In the genomic region with DNA sequence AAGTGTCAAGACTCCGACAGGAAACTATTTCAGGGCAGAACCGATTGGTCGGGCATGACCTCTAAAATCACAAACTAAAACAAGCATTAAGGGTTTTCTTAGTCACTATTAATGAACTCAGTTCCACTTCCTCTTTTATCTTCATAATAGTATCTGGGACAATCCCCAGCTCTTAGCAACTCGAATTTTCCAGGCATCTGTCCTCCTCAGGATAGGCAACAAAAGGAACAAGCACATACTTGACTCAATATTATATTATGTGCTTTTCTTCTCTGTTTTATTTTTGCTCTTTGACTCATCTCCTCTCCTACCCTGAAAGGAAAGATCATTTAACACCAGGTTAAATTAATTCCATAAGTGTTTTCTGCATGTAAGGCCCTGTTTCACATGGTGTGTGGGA, we compare ENCODE assay signal across 1 cellular context.
TF ChIP-seq lines count a peak whose summit lies in the region.

No MANE protein-coding gene starts in this region.

TF ChIP-seq in GM12878, 131 proteins besides CTCF, POLR2A, EP300 and RAD21 (continued from another document and continues in another):
- TF ChIP-seq, protein P1, sequence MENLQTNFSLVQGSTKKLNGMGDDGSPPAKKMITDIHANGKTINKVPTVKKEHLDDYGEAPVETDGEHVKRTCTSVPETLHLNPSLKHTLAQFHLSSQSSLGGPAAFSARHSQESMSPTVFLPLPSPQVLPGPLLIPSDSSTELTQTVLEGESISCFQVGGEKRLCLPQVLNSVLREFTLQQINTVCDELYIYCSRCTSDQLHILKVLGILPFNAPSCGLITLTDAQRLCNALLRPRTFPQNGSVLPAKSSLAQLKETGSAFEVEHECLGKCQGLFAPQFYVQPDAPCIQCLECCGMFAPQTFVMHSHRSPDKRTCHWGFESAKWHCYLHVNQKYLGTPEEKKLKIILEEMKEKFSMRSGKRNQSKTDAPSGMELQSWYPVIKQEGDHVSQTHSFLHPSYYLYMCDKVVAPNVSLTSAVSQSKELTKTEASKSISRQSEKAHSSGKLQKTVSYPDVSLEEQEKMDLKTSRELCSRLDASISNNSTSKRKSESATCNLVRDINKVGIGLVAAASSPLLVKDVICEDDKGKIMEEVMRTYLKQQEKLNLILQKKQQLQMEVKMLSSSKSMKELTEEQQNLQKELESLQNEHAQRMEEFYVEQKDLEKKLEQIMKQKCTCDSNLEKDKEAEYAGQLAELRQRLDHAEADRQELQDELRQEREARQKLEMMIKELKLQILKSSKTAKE (IDR thresholded peaks at IDR 0.05; ENCODE audit: low read depth, poor library complexity, severe bottlenecking): no peak
- TF ChIP-seq, protein P2, sequence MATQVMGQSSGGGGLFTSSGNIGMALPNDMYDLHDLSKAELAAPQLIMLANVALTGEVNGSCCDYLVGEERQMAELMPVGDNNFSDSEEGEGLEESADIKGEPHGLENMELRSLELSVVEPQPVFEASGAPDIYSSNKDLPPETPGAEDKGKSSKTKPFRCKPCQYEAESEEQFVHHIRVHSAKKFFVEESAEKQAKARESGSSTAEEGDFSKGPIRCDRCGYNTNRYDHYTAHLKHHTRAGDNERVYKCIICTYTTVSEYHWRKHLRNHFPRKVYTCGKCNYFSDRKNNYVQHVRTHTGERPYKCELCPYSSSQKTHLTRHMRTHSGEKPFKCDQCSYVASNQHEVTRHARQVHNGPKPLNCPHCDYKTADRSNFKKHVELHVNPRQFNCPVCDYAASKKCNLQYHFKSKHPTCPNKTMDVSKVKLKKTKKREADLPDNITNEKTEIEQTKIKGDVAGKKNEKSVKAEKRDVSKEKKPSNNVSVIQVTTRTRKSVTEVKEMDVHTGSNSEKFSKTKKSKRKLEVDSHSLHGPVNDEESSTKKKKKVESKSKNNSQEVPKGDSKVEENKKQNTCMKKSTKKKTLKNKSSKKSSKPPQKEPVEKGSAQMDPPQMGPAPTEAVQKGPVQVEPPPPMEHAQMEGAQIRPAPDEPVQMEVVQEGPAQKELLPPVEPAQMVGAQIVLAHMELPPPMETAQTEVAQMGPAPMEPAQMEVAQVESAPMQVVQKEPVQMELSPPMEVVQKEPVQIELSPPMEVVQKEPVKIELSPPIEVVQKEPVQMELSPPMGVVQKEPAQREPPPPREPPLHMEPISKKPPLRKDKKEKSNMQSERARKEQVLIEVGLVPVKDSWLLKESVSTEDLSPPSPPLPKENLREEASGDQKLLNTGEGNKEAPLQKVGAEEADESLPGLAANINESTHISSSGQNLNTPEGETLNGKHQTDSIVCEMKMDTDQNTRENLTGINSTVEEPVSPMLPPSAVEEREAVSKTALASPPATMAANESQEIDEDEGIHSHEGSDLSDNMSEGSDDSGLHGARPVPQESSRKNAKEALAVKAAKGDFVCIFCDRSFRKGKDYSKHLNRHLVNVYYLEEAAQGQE (IDR thresholded peaks at IDR 0.05; ENCODE audit: low read depth, low read length): no peak
- TF ChIP-seq SMAD1 (IDR thresholded peaks at IDR 0.05; ENCODE audit: low read depth, partially characterized antibody) (no peak), CBX5 (IDR thresholded peaks at IDR 0.05; ENCODE audit: low read depth) (no peak), MEF2B (IDR thresholded peaks at IDR 0.05; ENCODE audit: partially characterized antibody, poor library complexity, severe bottlenecking) (peak; percentile 34), SMARCA5 (IDR thresholded peaks at IDR 0.05) (no peak), RBBP5 (conservative IDR thresholded peaks at IDR 0.05) (no peak), TCF12 (IDR thresholded peaks at IDR 0.05; ENCODE audit: low read depth, low read length) (no peak), TBL1XR1 (IDR thresholded peaks at IDR 0.05; ENCODE audit: low read depth, low read length) (0 out of 2 replicates have a peak, but pooled peaks have one; percentile 35), CHD4 (IDR thresholded peaks at IDR 0.05) (no peak), ZNF217 (IDR thresholded peaks at IDR 0.05) (no peak), TARDBP (IDR thresholded peaks at IDR 0.05; ENCODE audit: borderline replicate concordance) (no peak), POLR2AphosphoS5 (IDR thresholded peaks at IDR 0.05; ENCODE audit: low read length) (no peak), RAD51 (IDR thresholded peaks at IDR 0.05) (no peak), CHD2 (IDR thresholded peaks at IDR 0.05; ENCODE audit: borderline replicate concordance, low read depth, low read length) (no peak), IRF4 (IDR thresholded peaks at IDR 0.05; ENCODE audit: low read depth, low read length) (peak; percentile 70; the same call in 1 of the 2 replicates), KAT2A (conservative IDR thresholded peaks at IDR 0.05; ENCODE audit: control insufficient read depth, low read depth, low read length) (no peak), ETV6 (conservative IDR thresholded peaks at IDR 0.05 in 1 of 2, IDR thresholded peaks at IDR 0.05 in 1 of 2; ENCODE audit: borderline replicate concordance in 1 of 2, low read depth in 1 of 2) (0 out of 4 replicates have a peak, but pooled peaks of 1 of the 2 experiments have one; percentile 21), ZNF384 (IDR thresholded peaks at IDR 0.05; ENCODE audit: borderline replicate concordance, low read depth, low read length) (no peak), PML (IDR thresholded peaks at IDR 0.05; ENCODE audit: low read length) (no peak), ZSCAN29 (IDR thresholded peaks at IDR 0.05) (no peak), ZNF207 (IDR thresholded peaks at IDR 0.05; ENCODE audit: borderline replicate concordance) (no peak), TCF7 (IDR thresholded peaks at IDR 0.05; ENCODE audit: borderline replicate concordance) (no peak), GABPA (IDR thresholded peaks at IDR 0.05; ENCODE audit: low read depth) (no peak), ATF7 (IDR thresholded peaks at IDR 0.05; ENCODE audit: low read depth) (no peak), EZH2 (IDR thresholded peaks at IDR 0.05; ENCODE audit: borderline replicate concordance, control insufficient read depth, low read depth, low read length) (no peak), SREBF1 (IDR thresholded peaks at IDR 0.05; ENCODE audit: low read length) (no peak), IKZF1 (conservative IDR thresholded peaks at IDR 0.05) (peak; percentile 79)
- TF ChIP-seq, protein P3, sequence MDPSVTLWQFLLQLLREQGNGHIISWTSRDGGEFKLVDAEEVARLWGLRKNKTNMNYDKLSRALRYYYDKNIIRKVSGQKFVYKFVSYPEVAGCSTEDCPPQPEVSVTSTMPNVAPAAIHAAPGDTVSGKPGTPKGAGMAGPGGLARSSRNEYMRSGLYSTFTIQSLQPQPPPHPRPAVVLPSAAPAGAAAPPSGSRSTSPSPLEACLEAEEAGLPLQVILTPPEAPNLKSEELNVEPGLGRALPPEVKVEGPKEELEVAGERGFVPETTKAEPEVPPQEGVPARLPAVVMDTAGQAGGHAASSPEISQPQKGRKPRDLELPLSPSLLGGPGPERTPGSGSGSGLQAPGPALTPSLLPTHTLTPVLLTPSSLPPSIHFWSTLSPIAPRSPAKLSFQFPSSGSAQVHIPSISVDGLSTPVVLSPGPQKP (IDR thresholded peaks at IDR 0.05; ENCODE audit: low read depth, low read length): no peak
- TF ChIP-seq, protein P4, sequence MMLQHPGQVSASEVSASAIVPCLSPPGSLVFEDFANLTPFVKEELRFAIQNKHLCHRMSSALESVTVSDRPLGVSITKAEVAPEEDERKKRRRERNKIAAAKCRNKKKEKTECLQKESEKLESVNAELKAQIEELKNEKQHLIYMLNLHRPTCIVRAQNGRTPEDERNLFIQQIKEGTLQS (IDR thresholded peaks at IDR 0.05; ENCODE audit: borderline replicate concordance, extremely low read depth, low read depth, low read length): no peak
- TF ChIP-seq, protein P5, sequence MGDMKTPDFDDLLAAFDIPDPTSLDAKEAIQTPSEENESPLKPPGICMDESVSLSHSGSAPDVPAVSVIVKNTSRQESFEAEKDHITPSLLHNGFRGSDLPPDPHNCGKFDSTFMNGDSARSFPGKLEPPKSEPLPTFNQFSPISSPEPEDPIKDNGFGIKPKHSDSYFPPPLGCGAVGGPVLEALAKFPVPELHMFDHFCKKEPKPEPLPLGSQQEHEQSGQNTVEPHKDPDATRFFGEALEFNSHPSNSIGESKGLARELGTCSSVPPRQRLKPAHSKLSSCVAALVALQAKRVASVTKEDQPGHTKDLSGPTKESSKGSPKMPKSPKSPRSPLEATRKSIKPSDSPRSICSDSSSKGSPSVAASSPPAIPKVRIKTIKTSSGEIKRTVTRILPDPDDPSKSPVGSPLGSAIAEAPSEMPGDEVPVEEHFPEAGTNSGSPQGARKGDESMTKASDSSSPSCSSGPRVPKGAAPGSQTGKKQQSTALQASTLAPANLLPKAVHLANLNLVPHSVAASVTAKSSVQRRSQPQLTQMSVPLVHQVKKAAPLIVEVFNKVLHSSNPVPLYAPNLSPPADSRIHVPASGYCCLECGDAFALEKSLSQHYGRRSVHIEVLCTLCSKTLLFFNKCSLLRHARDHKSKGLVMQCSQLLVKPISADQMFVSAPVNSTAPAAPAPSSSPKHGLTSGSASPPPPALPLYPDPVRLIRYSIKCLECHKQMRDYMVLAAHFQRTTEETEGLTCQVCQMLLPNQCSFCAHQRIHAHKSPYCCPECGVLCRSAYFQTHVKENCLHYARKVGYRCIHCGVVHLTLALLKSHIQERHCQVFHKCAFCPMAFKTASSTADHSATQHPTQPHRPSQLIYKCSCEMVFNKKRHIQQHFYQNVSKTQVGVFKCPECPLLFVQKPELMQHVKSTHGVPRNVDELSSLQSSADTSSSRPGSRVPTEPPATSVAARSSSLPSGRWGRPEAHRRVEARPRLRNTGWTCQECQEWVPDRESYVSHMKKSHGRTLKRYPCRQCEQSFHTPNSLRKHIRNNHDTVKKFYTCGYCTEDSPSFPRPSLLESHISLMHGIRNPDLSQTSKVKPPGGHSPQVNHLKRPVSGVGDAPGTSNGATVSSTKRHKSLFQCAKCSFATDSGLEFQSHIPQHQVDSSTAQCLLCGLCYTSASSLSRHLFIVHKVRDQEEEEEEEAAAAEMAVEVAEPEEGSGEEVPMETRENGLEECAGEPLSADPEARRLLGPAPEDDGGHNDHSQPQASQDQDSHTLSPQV (IDR thresholded peaks at IDR 0.05): no peak
- TF ChIP-seq, protein P6, sequence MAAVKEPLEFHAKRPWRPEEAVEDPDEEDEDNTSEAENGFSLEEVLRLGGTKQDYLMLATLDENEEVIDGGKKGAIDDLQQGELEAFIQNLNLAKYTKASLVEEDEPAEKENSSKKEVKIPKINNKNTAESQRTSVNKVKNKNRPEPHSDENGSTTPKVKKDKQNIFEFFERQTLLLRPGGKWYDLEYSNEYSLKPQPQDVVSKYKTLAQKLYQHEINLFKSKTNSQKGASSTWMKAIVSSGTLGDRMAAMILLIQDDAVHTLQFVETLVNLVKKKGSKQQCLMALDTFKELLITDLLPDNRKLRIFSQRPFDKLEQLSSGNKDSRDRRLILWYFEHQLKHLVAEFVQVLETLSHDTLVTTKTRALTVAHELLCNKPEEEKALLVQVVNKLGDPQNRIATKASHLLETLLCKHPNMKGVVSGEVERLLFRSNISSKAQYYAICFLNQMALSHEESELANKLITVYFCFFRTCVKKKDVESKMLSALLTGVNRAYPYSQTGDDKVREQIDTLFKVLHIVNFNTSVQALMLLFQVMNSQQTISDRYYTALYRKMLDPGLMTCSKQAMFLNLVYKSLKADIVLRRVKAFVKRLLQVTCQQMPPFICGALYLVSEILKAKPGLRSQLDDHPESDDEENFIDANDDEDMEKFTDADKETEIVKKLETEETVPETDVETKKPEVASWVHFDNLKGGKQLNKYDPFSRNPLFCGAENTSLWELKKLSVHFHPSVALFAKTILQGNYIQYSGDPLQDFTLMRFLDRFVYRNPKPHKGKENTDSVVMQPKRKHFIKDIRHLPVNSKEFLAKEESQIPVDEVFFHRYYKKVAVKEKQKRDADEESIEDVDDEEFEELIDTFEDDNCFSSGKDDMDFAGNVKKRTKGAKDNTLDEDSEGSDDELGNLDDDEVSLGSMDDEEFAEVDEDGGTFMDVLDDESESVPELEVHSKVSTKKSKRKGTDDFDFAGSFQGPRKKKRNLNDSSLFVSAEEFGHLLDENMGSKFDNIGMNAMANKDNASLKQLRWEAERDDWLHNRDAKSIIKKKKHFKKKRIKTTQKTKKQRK (IDR thresholded peaks at IDR 0.05; ENCODE audit: low read depth, low read length): no peak
- TF ChIP-seq, protein P7, sequence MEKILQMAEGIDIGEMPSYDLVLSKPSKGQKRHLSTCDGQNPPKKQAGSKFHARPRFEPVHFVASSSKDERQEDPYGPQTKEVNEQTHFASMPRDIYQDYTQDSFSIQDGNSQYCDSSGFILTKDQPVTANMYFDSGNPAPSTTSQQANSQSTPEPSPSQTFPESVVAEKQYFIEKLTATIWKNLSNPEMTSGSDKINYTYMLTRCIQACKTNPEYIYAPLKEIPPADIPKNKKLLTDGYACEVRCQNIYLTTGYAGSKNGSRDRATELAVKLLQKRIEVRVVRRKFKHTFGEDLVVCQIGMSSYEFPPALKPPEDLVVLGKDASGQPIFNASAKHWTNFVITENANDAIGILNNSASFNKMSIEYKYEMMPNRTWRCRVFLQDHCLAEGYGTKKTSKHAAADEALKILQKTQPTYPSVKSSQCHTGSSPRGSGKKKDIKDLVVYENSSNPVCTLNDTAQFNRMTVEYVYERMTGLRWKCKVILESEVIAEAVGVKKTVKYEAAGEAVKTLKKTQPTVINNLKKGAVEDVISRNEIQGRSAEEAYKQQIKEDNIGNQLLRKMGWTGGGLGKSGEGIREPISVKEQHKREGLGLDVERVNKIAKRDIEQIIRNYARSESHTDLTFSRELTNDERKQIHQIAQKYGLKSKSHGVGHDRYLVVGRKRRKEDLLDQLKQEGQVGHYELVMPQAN (conservative IDR thresholded peaks at IDR 0.05): no peak
- TF ChIP-seq, protein P8, sequence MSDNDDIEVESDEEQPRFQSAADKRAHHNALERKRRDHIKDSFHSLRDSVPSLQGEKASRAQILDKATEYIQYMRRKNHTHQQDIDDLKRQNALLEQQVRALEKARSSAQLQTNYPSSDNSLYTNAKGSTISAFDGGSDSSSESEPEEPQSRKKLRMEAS (IDR thresholded peaks at IDR 0.05; ENCODE audit: low read depth, low read length): no peak
- TF ChIP-seq, protein P9, sequence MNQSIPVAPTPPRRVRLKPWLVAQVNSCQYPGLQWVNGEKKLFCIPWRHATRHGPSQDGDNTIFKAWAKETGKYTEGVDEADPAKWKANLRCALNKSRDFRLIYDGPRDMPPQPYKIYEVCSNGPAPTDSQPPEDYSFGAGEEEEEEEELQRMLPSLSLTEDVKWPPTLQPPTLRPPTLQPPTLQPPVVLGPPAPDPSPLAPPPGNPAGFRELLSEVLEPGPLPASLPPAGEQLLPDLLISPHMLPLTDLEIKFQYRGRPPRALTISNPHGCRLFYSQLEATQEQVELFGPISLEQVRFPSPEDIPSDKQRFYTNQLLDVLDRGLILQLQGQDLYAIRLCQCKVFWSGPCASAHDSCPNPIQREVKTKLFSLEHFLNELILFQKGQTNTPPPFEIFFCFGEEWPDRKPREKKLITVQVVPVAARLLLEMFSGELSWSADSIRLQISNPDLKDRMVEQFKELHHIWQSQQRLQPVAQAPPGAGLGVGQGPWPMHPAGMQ (IDR thresholded peaks at IDR 0.05; ENCODE audit: borderline replicate concordance): no peak
- TF ChIP-seq, protein P10, sequence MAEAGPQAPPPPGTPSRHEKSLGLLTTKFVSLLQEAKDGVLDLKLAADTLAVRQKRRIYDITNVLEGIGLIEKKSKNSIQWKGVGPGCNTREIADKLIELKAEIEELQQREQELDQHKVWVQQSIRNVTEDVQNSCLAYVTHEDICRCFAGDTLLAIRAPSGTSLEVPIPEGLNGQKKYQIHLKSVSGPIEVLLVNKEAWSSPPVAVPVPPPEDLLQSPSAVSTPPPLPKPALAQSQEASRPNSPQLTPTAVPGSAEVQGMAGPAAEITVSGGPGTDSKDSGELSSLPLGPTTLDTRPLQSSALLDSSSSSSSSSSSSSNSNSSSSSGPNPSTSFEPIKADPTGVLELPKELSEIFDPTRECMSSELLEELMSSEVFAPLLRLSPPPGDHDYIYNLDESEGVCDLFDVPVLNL (IDR thresholded peaks at IDR 0.05; ENCODE audit: low read depth, low read length): no peak
